In genomic region chr5:16756692-16757091, GRCh38 we compare ENCODE assay signal across 31 cellular contexts.
"Had no signal": no experiment of that assay in that cellular context is flagged by ENCODE, and none has a peak within 500 bp of the region (broad histone marks: within the 10 kb centered on the region; RNA-seq: fewer than 3 reads in every experiment).

No MANE protein-coding gene starts in this region.

- H3K9me3 ChIP-seq: ascending aorta, breast epithelium, esophagus muscularis mucosa, gastrocnemius medialis, heart left ventricle had no signal

- H3K27me3 Mint-ChIP-seq: activated CD4-positive, alpha-beta memory T cell treated with anti-CD3 and anti-CD28 coated beads, Interleukin-2, amount 10 ng/mL, durations not matched to agents 7 days and 5 days; activated CD4-positive, alpha-beta T cell treated with anti-CD3 and anti-CD28 coated beads, Interleukin-2, amount 10 ng/mL, durations not matched to agents 7 days and 5 days; activated naive CD4-positive, alpha-beta T cell treated with anti-CD3 and anti-CD28 coated beads, Interleukin-2, amount 10 ng/mL, durations not matched to agents 7 days and 5 days; activated naive CD8-positive, alpha-beta T cell treated with anti-CD3 and anti-CD28 coated beads, Interleukin-2, amount 10 ng/mL, durations not matched to agents 7 days and 5 days; activated T-cell treated with anti-CD3 and anti-CD28 coated beads, Interleukin-2, amount 50 U/mL, for 24 hours; brain; dendritic cell treated with granulocyte-macrophage colony-stimulating factor and Interleukin-4, amounts not matched to agents 40 ng/mL and 50 ng/mL, for 4 days had no signal

- H3K27ac ChIP-seq: ascending aorta, breast epithelium, cardiac muscle cell, coronary artery, dorsolateral prefrontal cortex, esophagus muscularis mucosa, foreskin keratinocyte, gastrocnemius medialis, heart left ventricle had no signal

- H3K4me3 Mint-ChIP-seq: activated CD4-positive, alpha-beta memory T cell treated with anti-CD3 and anti-CD28 coated beads, Interleukin-2, amount 10 ng/mL, durations not matched to agents 7 days and 5 days; activated CD4-positive, alpha-beta T cell treated with anti-CD3 and anti-CD28 coated beads, Interleukin-2, amount 10 ng/mL, durations not matched to agents 7 days and 5 days; activated naive CD4-positive, alpha-beta T cell treated with anti-CD3 and anti-CD28 coated beads, Interleukin-2, amount 10 ng/mL, durations not matched to agents 7 days and 5 days; activated naive CD8-positive, alpha-beta T cell treated with anti-CD3 and anti-CD28 coated beads, Interleukin-2, amount 10 ng/mL, durations not matched to agents 7 days and 5 days; activated T-cell treated with anti-CD3 and anti-CD28 coated beads, Interleukin-2, amount 50 U/mL, for 24 hours; activated T-cell treated with anti-CD3 and anti-CD28 coated beads, Interleukin-2, amount 50 U/mL, for 72 hours; brain; dendritic cell treated with granulocyte-macrophage colony-stimulating factor and Interleukin-4, amounts not matched to agents 40 ng/mL and 50 ng/mL, for 4 days had no signal

- DNase-seq: activated CD4-positive, alpha-beta memory T cell treated with anti-CD3 and anti-CD28 coated beads, Interleukin-2, amount 10 ng/mL, durations not matched to agents 7 days and 5 days; activated CD4-positive, alpha-beta T cell treated with anti-CD3 and anti-CD28 coated beads for 1 hour; activated CD4-positive, alpha-beta T cell treated with anti-CD3 and anti-CD28 coated beads for 4 hours; activated CD4-positive, alpha-beta T cell treated with anti-CD3 and anti-CD28 coated beads, Interleukin-2, amount 10 ng/mL, durations not matched to agents 7 days and 5 days; activated CD4-positive, alpha-beta T cell treated with anti-CD3 and anti-CD28 coated beads, Interleukin-2, amount 50 U/mL, for 4 hours; activated CD8-positive, alpha-beta memory T cell treated with anti-CD3 and anti-CD28 coated beads, Interleukin-2, amount 50 U/mL, for 48 hours; activated gamma-delta T cell; activated naive CD4-positive, alpha-beta T cell; activated naive CD4-positive, alpha-beta T cell treated with anti-CD3 and anti-CD28 coated beads, Interleukin-2, amount 10 ng/mL, durations not matched to agents 7 days and 5 days; activated naive CD8-positive, alpha-beta T cell treated with anti-CD3 and anti-CD28 coated beads, Interleukin-2, amount 10 ng/mL, durations not matched to agents 7 days and 5 days; activated T-cell treated with anti-CD3 and anti-CD28 coated beads for 4 hours; activated T-cell treated with anti-CD3 and anti-CD28 coated beads, Interleukin-2, amount 50 U/mL, for 24 hours; activated T-cell treated with anti-CD3 and anti-CD28 coated beads, Interleukin-2, amount 50 U/mL, for 72 hours; central memory CD4-positive, alpha-beta T cell; cerebellar nuclear complex; dorsolateral prefrontal cortex; effector memory CD4-positive, alpha-beta T cell; erythroblast; foreskin keratinocyte; gastrocnemius medialis; glutamatergic neuron; heart left ventricle; T-helper 2 cell had no signal

- H3K9me3 Mint-ChIP-seq: activated CD4-positive, alpha-beta memory T cell treated with anti-CD3 and anti-CD28 coated beads, Interleukin-2, amount 10 ng/mL, durations not matched to agents 7 days and 5 days; activated CD4-positive, alpha-beta T cell treated with anti-CD3 and anti-CD28 coated beads, Interleukin-2, amount 10 ng/mL, durations not matched to agents 7 days and 5 days; activated naive CD4-positive, alpha-beta T cell treated with anti-CD3 and anti-CD28 coated beads, Interleukin-2, amount 10 ng/mL, durations not matched to agents 7 days and 5 days; activated naive CD4-positive, alpha-beta T cell treated with anti-CD3 and anti-CD28 coated beads, Interleukin-2, amount 50 U/mL, for 72 hours; activated naive CD8-positive, alpha-beta T cell treated with anti-CD3 and anti-CD28 coated beads, Interleukin-2, amount 10 ng/mL, durations not matched to agents 7 days and 5 days; activated T-cell treated with anti-CD3 and anti-CD28 coated beads, Interleukin-2, amount 50 U/mL, for 24 hours; activated T-cell treated with anti-CD3 and anti-CD28 coated beads, Interleukin-2, amount 50 U/mL, for 72 hours; dendritic cell treated with granulocyte-macrophage colony-stimulating factor and Interleukin-4, amounts not matched to agents 40 ng/mL and 50 ng/mL, for 4 days had no signal

- H3K27ac Mint-ChIP-seq: activated CD4-positive, alpha-beta memory T cell treated with anti-CD3 and anti-CD28 coated beads, Interleukin-2, amount 10 ng/mL, durations not matched to agents 7 days and 5 days; activated CD4-positive, alpha-beta T cell treated with anti-CD3 and anti-CD28 coated beads, Interleukin-2, amount 10 ng/mL, durations not matched to agents 7 days and 5 days; activated naive CD4-positive, alpha-beta T cell treated with anti-CD3 and anti-CD28 coated beads, Interleukin-2, amount 10 ng/mL, durations not matched to agents 7 days and 5 days; activated naive CD4-positive, alpha-beta T cell treated with anti-CD3 and anti-CD28 coated beads, Interleukin-2, amount 50 U/mL, for 72 hours; activated naive CD8-positive, alpha-beta T cell treated with anti-CD3 and anti-CD28 coated beads, Interleukin-2, amount 10 ng/mL, durations not matched to agents 7 days and 5 days; activated T-cell treated with anti-CD3 and anti-CD28 coated beads, Interleukin-2, amount 50 U/mL, for 24 hours; activated T-cell treated with anti-CD3 and anti-CD28 coated beads, Interleukin-2, amount 50 U/mL, for 72 hours; dendritic cell treated with granulocyte-macrophage colony-stimulating factor and Interleukin-4, amounts not matched to agents 40 ng/mL and 50 ng/mL, for 4 days had no signal

- H3K36me3 Mint-ChIP-seq: activated naive CD4-positive, alpha-beta T cell treated with anti-CD3 and anti-CD28 coated beads, Interleukin-2, amount 10 ng/mL, durations not matched to agents 7 days and 5 days; activated naive CD4-positive, alpha-beta T cell treated with anti-CD3 and anti-CD28 coated beads, Interleukin-2, amount 50 U/mL, for 72 hours; activated naive CD8-positive, alpha-beta T cell treated with anti-CD3 and anti-CD28 coated beads, Interleukin-2, amount 10 ng/mL, durations not matched to agents 7 days and 5 days had no signal

- H3K4me1 ChIP-seq: ascending aorta, breast epithelium, esophagus muscularis mucosa, foreskin keratinocyte, gastrocnemius medialis, heart left ventricle had no signal

- ATAC-seq: activated naive CD4-positive, alpha-beta T cell treated with anti-CD3 and anti-CD28 coated beads, Interleukin-2, amount 50 U/mL, for 72 hours; activated T-cell treated with anti-CD3 and anti-CD28 coated beads, Interleukin-2, amount 50 U/mL, for 72 hours; foreskin keratinocyte; gastrocnemius medialis; heart left ventricle had no signal

- H3K36me3 ChIP-seq: ascending aorta, breast epithelium had no signal

- H3K27me3 ChIP-seq: ascending aorta, breast epithelium, cardiac muscle cell, dorsolateral prefrontal cortex, esophagus muscularis mucosa, foreskin keratinocyte, gastrocnemius medialis, heart left ventricle had no signal

- H3K4me3 ChIP-seq: ascending aorta, breast epithelium, cardiac muscle cell, coronary artery, dorsolateral prefrontal cortex, esophagus muscularis mucosa, gastrocnemius medialis, heart left ventricle had no signal
